ENCODE assay signal across 5 cellular contexts in the genomic region with DNA sequence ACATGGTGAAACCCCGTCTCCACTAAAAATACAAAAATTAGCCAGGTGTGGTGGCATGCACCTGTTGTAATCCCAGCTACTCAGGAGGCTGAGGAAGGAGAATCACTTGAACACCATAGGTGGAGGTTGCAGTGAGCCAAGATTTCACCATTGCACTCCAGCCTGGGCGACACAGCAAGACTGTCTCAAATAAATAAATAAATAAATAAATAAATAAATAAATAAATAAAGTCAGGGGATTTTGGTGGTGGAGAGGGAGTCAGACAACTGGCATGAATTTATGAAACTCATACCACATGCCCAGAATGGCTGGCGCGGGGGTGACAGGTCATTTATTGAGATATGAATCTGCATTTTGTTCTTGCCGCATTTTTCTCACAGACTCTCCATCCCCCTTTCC.
A peak's percentile ranks its signal among the peaks of the same experiment; 100 is the strongest.
DNase-seq lines count a peak whose midpoint lies in the region; ATAC-seq, FAIRE-seq and TF ChIP-seq lines count a peak whose summit lies in the region.
"Not testable (repeated sequence)": the region's sequence is repeated elsewhere in the genome, so short reads cannot be mapped to it uniquely, and the experiment has no call there.

No MANE protein-coding gene starts in this region.

- not testable (repeated sequence) for H3K9me1 ChIP-seq in IMR-90 (ENCODE audit: insufficient read depth, low read length)

- not testable (repeated sequence) for H2BK15ac ChIP-seq in IMR-90 (ENCODE audit: low read depth, low read length)

- H3K9me3 ChIP-seq in A549; HEK293 (ENCODE audit: control insufficient read depth, insufficient read depth, low read depth, low read length); IMR-90 (ENCODE audit: control insufficient read depth, insufficient read depth, low read length): not testable (repeated sequence)

- H3K4ac ChIP-seq in IMR-90 (ENCODE audit: low read depth, low read length) = not testable (repeated sequence)

- H2AK5ac ChIP-seq in IMR-90 (ENCODE audit: low read depth, low read length) = not testable (repeated sequence)

- not testable (repeated sequence) for H3K27ac ChIP-seq in A549; HEK293 (ENCODE audit: extremely low read depth, low read depth, low read length); IMR-90 (ENCODE audit: insufficient read depth, low read length)

- not testable (repeated sequence) for TF ChIP-seq POLR2A in A549 (IDR thresholded peaks at IDR 0.05; ENCODE audit: low read length); IMR-90 (IDR thresholded peaks at IDR 0.05; ENCODE audit: low read depth, low read length)

- in situ Hi-C loops in IMR-90 (cut with MboI; ENCODE audit: low sequenced_read_pairs) = not testable (repeated sequence)

- not testable (repeated sequence) for H3K4me1 Mint-ChIP-seq in activated CD8-positive, alpha-beta memory T cell treated with anti-CD3 and anti-CD28 coated beads, Interleukin-2, amount 10 ng/mL, durations not matched to agents 7 days and 5 days

- intact Hi-C loops in IMR-90 (cut with micrococcal nuclease) = not testable (repeated sequence)

- CTCF ChIA-PET in A549 (lab: Yijun Ruan, JAX); HEK293 (lab: Yijun Ruan, JAX); IMR-90 (lab: Yijun Ruan, JAX); activated CD8-positive, alpha-beta memory T cell treated with anti-CD3 and anti-CD28 coated beads, Interleukin-2, amount 10 ng/mL, durations not matched to agents 7 days and 5 days (lab: Charles Lee): not testable (repeated sequence)

- not testable (repeated sequence) for TF ChIP-seq RAD21 in A549 (conservative IDR thresholded peaks at IDR 0.05 in 1 of 2, IDR thresholded peaks at IDR 0.05 in 1 of 2); IMR-90 (IDR thresholded peaks at IDR 0.05; ENCODE audit: low read length)

- H2BK20ac ChIP-seq in IMR-90 (ENCODE audit: low read depth, low read length) = not testable (repeated sequence)

- not testable (repeated sequence) for FAIRE-seq in A549 (lab: Jason Lieb, UNC)

- H2BK5ac ChIP-seq in IMR-90 (ENCODE audit: low read depth, low read length, poor library complexity, severe bottlenecking) = not testable (repeated sequence)

- H3K27me3 ChIP-seq in IMR-90 (ENCODE audit: control insufficient read depth, insufficient read depth, low read length) = not testable (repeated sequence)

- not testable (repeated sequence) for DNase-seq in A549 (ENCODE audit: low read depth in 1 of 2, low spot score in 1 of 2); IMR-90
- peak; percentile 4 for DNase-seq in AG20443 (ENCODE audit: low spot score)
- DNase-seq in activated CD8-positive, alpha-beta memory T cell treated with anti-CD3 and anti-CD28 coated beads, Interleukin-2, amount 10 ng/mL, durations not matched to agents 7 days and 5 days = peak; percentile 2

- H3K36me3 ChIP-seq in HEK293 (ENCODE audit: control insufficient read depth in 2 of 2, insufficient read depth in 1 of 2, low read length in 2 of 2); IMR-90 (ENCODE audit: control insufficient read depth, insufficient read depth, low read length): not testable (repeated sequence)

- not testable (repeated sequence) for H2AK9ac ChIP-seq in IMR-90 (replicated peaks; ENCODE audit: low read depth, low read length, poor library complexity)

- H3K4me3 Mint-ChIP-seq in activated CD8-positive, alpha-beta memory T cell treated with anti-CD3 and anti-CD28 coated beads, Interleukin-2, amount 10 ng/mL, durations not matched to agents 7 days and 5 days = not testable (repeated sequence)

- not testable (repeated sequence) for H3K23ac ChIP-seq in IMR-90 (ENCODE audit: low read depth, low read length)

- POLR2A ChIA-PET in A549 (lab: Yijun Ruan, JAX); HEK293 (lab: Yijun Ruan, JAX); IMR-90 (lab: Charles Lee; ENCODE audit: unreplicated experiment): not testable (repeated sequence)

- H3K56ac ChIP-seq in IMR-90 (ENCODE audit: extremely low read depth, insufficient read depth, low read length) = not testable (repeated sequence)

- peak overlapping the region; percentile 32 for H2AFZ ChIP-seq in IMR-90 (replicated peaks; ENCODE audit: low read length, poor library complexity)

- TF ChIP-seq EP300 in A549 (IDR thresholded peaks at IDR 0.05) = not testable (repeated sequence)

- H4K8ac ChIP-seq in IMR-90 (ENCODE audit: low read depth in 2 of 2, low read length in 2 of 2) = not testable (repeated sequence)

- H3K14ac ChIP-seq in IMR-90 (replicated peaks; ENCODE audit: low read depth, low read length) = not testable (repeated sequence)

- H3K4me2 ChIP-seq in A549; IMR-90 (ENCODE audit: low read depth, low read length): not testable (repeated sequence)

- TF ChIP-seq CTCF in A549 (IDR thresholded peaks at IDR 0.05); HEK293 (tag by site-specific recombination; IDR thresholded peaks at IDR 0.05); IMR-90 (conservative IDR thresholded peaks at IDR 0.05; ENCODE audit: low read depth, low read length): not testable (repeated sequence)

- H4K20me1 ChIP-seq in IMR-90 (ENCODE audit: insufficient read depth, low read length) = not testable (repeated sequence)

- WGBS in A549 (ENCODE audit: missing lambda C conversion rate) = 93% methylated on average over 5 of the region's 5 CpGs
- WGBS in IMR-90 (ENCODE audit: extremely low coverage in 2 of 2, insufficient read length in 1 of 2), 2 experiments = no CpG with 5 or more reads among the region's 5 CpGs

- H3K4me1 ChIP-seq in A549 = peaks cover 10% of the 10 kb centered on the region; the same call in 2 of the 3 replicates
- H3K4me1 ChIP-seq in HEK293 (ENCODE audit: control insufficient read depth, insufficient read depth, low read length); IMR-90 (ENCODE audit: control insufficient read depth, insufficient read depth, low read length): not testable (repeated sequence)

- not testable (repeated sequence) for H3K9ac ChIP-seq in IMR-90 (ENCODE audit: low read depth, low read length)

- not testable (repeated sequence) for ATAC-seq in A549; IMR-90 (ENCODE audit: low read depth); activated CD8-positive, alpha-beta memory T cell treated with anti-CD3 and anti-CD28 coated beads, Interleukin-2, amount 10 ng/mL, durations not matched to agents 7 days and 5 days

- H3K79me1 ChIP-seq in IMR-90 (ENCODE audit: low read depth in 1 of 2, low read length in 2 of 2) = not testable (repeated sequence)

- H3K4me3 ChIP-seq in A549; HEK293 (ENCODE audit: low read depth, low read length); IMR-90 (ENCODE audit: insufficient read depth, low read depth, low read length): not testable (repeated sequence)

- not testable (repeated sequence) for H3K27ac Mint-ChIP-seq in activated CD8-positive, alpha-beta memory T cell treated with anti-CD3 and anti-CD28 coated beads, Interleukin-2, amount 10 ng/mL, durations not matched to agents 7 days and 5 days

- H2BK120ac ChIP-seq in IMR-90 (ENCODE audit: low read depth, low read length) = not testable (repeated sequence)

- not testable (repeated sequence) for H3K36me3 Mint-ChIP-seq in activated CD8-positive, alpha-beta memory T cell treated with anti-CD3 and anti-CD28 coated beads, Interleukin-2, amount 10 ng/mL, durations not matched to agents 7 days and 5 days

- not testable (repeated sequence) for H4K91ac ChIP-seq in IMR-90 (ENCODE audit: insufficient read depth, low read depth, low read length)

- peaks cover 17% of the 10 kb centered on the region for H3K27me3 Mint-ChIP-seq in activated CD8-positive, alpha-beta memory T cell treated with anti-CD3 and anti-CD28 coated beads, Interleukin-2, amount 10 ng/mL, durations not matched to agents 7 days and 5 days

- not testable (repeated sequence) for H4K5ac ChIP-seq in IMR-90 (ENCODE audit: low read depth, low read length)

- dilution Hi-C loops in IMR-90 (cut with HindIII; ENCODE audit: low sequenced_read_pairs, unreplicated experiment) = not testable (repeated sequence)

- H3K18ac ChIP-seq in IMR-90 (ENCODE audit: low read depth, low read length) = not testable (repeated sequence)

- H3K9me3 Mint-ChIP-seq in activated CD8-positive, alpha-beta memory T cell treated with anti-CD3 and anti-CD28 coated beads, Interleukin-2, amount 10 ng/mL, durations not matched to agents 7 days and 5 days (ENCODE audit: low read depth) = not testable (repeated sequence)

- not testable (repeated sequence) for BruUV-seq in IMR-90 (replicated peaks; lab: Mats Ljungman, UMichigan)

TF ChIP-seq in A549, 52 proteins besides CTCF, POLR2A, EP300 and RAD21:
- TF ChIP-seq ZC3H11A (IDR thresholded peaks at IDR 0.05) = peak; percentile 88

TF ChIP-seq in HEK293, 187 proteins besides CTCF, POLR2A, EP300 and RAD21 (continues in another document):
- TF ChIP-seq ZNF555 (tag by site-specific recombination; conservative IDR thresholded peaks at IDR 0.05) (peak; percentile 72), ZNF558 (tag by site-specific recombination; IDR thresholded peaks at IDR 0.05) (peak; percentile 73), ZNF654 (tag by site-specific recombination; IDR thresholded peaks at IDR 0.05; ENCODE audit: low read depth) (peak; percentile 39; the same call in 1 of the 2 replicates), ZNF140 (tag by site-specific recombination; IDR thresholded peaks at IDR 0.05) (peak; percentile 80; the same call in 1 of the 2 replicates), ZXDB (tag by site-specific recombination; IDR thresholded peaks at IDR 0.05) (0 out of 2 replicates have a peak, but pooled peaks have one; percentile 38), ZNF623 (tag by site-specific recombination; IDR thresholded peaks at IDR 0.05) (peak; percentile 65)
